ENCODE assay signal across 8 cellular contexts in the genomic region with DNA sequence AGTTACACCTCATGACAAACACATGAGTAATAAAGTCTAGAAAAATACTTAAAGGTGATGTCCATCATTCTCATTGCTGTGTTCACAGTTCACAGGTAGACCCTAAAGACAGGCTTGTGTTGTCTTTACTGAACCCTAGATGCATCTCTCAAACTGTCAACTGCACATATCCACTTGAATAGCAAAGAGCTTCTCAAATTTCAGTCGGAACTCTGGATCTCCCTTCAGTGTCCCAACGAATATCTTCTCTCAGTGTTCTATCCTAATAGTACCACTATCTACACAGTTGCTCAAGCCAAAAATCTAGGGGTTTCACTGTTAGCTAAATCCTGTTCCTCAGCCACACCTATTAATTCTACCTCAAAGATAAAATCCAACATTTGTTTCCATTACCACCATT. TPM values are rescaled to one million over a fixed set of nuclear protein-coding genes. Genes with fewer than 3 reads are reported as not detected.
DNase-seq lines count a peak whose midpoint lies in the region; ATAC-seq and TF ChIP-seq lines count a peak whose summit lies in the region.

No MANE protein-coding gene starts in this region.

- H3K27ac ChIP-seq in SJCRH30 (peak overlapping the region; percentile 74), foreskin keratinocyte (peak overlapping the region; percentile 47), substantia nigra (ENCODE audit: low read depth, low read length, poor library complexity, severe bottlenecking) (no peak overlapping the region)

- H3K36me3 Mint-ChIP-seq in activated CD4-positive, alpha-beta T cell treated with anti-CD3 and anti-CD28 coated beads, Interleukin-2, amount 10 ng/mL, durations not matched to agents 7 days and 5 days (ENCODE audit: low read depth), result peaks cover 44% of the 10 kb centered on the region
- peaks cover 41% of the 10 kb centered on the region for H3K36me3 Mint-ChIP-seq in stimulated activated memory B cell treated with anti-CD40 and anti-IgM and Interleukin-4, amounts not matched to agents 10 μg/mL and 1 μg/mL and 100 μg/mL, for 72 hours

- no peaks in the 10 kb centered on the region for H3K9me3 ChIP-seq in SJCRH30 (replicated peaks)

- H3K27me3 Mint-ChIP-seq in activated CD4-positive, alpha-beta T cell treated with anti-CD3 and anti-CD28 coated beads, Interleukin-2, amount 10 ng/mL, durations not matched to agents 7 days and 5 days, result no peaks in the 10 kb centered on the region
- no peaks in the 10 kb centered on the region for H3K27me3 Mint-ChIP-seq in stimulated activated memory B cell treated with anti-CD40 and anti-IgM and Interleukin-4, amounts not matched to agents 10 μg/mL and 1 μg/mL and 100 μg/mL, for 72 hours

- TF ChIP-seq CTCF in foreskin keratinocyte (conservative IDR thresholded peaks at IDR 0.05), result no peak

- peak overlapping the region; percentile 95 for H3K27ac Mint-ChIP-seq in activated CD4-positive, alpha-beta T cell treated with anti-CD3 and anti-CD28 coated beads, Interleukin-2, amount 10 ng/mL, durations not matched to agents 7 days and 5 days
- H3K27ac Mint-ChIP-seq in stimulated activated memory B cell treated with anti-CD40 and anti-IgM and Interleukin-4, amounts not matched to agents 10 μg/mL and 1 μg/mL and 100 μg/mL, for 72 hours, result peak overlapping the region; percentile 90

- POLR2A ChIA-PET in activated CD4-positive, alpha-beta T cell treated with anti-CD3 and anti-CD28 coated beads, Interleukin-2, amount 10 ng/mL, durations not matched to agents 7 days and 5 days (lab: Charles Lee), result interaction anchor here (2.0 to 2.6 kb wide), 2 partner anchors 36 to 38 kb away, joined by 6 to 27 read pairs; a partner anchor contains a TSS

- H3K9me3 Mint-ChIP-seq in activated CD4-positive, alpha-beta T cell treated with anti-CD3 and anti-CD28 coated beads, Interleukin-2, amount 10 ng/mL, durations not matched to agents 7 days and 5 days, result no peaks in the 10 kb centered on the region
- no peaks in the 10 kb centered on the region for H3K9me3 Mint-ChIP-seq in stimulated activated memory B cell treated with anti-CD40 and anti-IgM and Interleukin-4, amounts not matched to agents 10 μg/mL and 1 μg/mL and 100 μg/mL, for 72 hours

- H3K4me1 ChIP-seq in SJCRH30 (peaks cover 6% of the 10 kb centered on the region), foreskin keratinocyte (peaks cover 46% of the 10 kb centered on the region)

- no peaks in the 10 kb centered on the region for H3K36me3 ChIP-seq in SJCRH30

- H3K4me3 Mint-ChIP-seq in activated CD4-positive, alpha-beta T cell treated with anti-CD3 and anti-CD28 coated beads, Interleukin-2, amount 10 ng/mL, durations not matched to agents 7 days and 5 days, result peak overlapping the region; percentile 89
- peak overlapping the region; percentile 87 for H3K4me3 Mint-ChIP-seq in stimulated activated memory B cell treated with anti-CD40 and anti-IgM and Interleukin-4, amounts not matched to agents 10 μg/mL and 1 μg/mL and 100 μg/mL, for 72 hours

- no peaks in the 10 kb centered on the region for H3K27me3 ChIP-seq in SJCRH30
- H3K27me3 ChIP-seq in foreskin keratinocyte, result no peaks in the 10 kb centered on the region

- H3K4me3 ChIP-seq in SJCRH30, result no peak overlapping the region; the same call in 1 of the 2 replicates

- H3K4me1 Mint-ChIP-seq in activated CD4-positive, alpha-beta T cell treated with anti-CD3 and anti-CD28 coated beads, Interleukin-2, amount 10 ng/mL, durations not matched to agents 7 days and 5 days, result peaks cover 54% of the 10 kb centered on the region
- H3K4me1 Mint-ChIP-seq in stimulated activated memory B cell treated with anti-CD40 and anti-IgM and Interleukin-4, amounts not matched to agents 10 μg/mL and 1 μg/mL and 100 μg/mL, for 72 hours, result peaks cover 52% of the 10 kb centered on the region

- CTCF ChIA-PET in activated CD4-positive, alpha-beta T cell treated with anti-CD3 and anti-CD28 coated beads, Interleukin-2, amount 10 ng/mL, durations not matched to agents 7 days and 5 days (lab: Charles Lee), result interaction anchor here (0.6 to 1.6 kb wide), 4 partner anchors 38 to 1162 kb away, joined by 3 to 6 read pairs (median 4); a partner anchor contains a TSS

- DNase-seq in activated CD4-positive, alpha-beta T cell treated with anti-CD3 and anti-CD28 coated beads, Interleukin-2, amount 10 ng/mL, durations not matched to agents 7 days and 5 days, result peak; percentile 5
- DNase-seq in activated CD4-positive, alpha-beta T cell treated with anti-CD3 and anti-CD28 coated beads, Interleukin-2, amount 50 U/mL, for 1 hour, result no peak
- peak in 1 of 2 experiments; percentile 13 for DNase-seq in SJCRH30
- peak in 1 of 2 donors; percentile 26 for DNase-seq in foreskin keratinocyte
- no peak for DNase-seq in substantia nigra (lab: John Stamatoyannopoulos, UW)
- DNase-seq in NCI-H146 treated with DMSO at 0.1 percent for 48 hours (lab: John Stamatoyannopoulos, UW; ENCODE audit: unreplicated experiment), result no peak

- ATAC-seq in foreskin keratinocyte (no peak), GM21528 (IDR thresholded peaks at IDR 0.05; ENCODE audit: low FRiP score, unreplicated experiment) (no peak)
- no peak for ATAC-seq in stimulated activated memory B cell treated with anti-CD40 and anti-IgM and Interleukin-4, amounts not matched to agents 10 μg/mL and 1 μg/mL and 100 μg/mL, for 72 hours

RNA-seq across cellular contexts. Expression of gene BOLA1, which starts 50.6 kb away (rescaled TPM):
- total RNA-seq in activated CD4-positive, alpha-beta T cell treated with anti-CD3 and anti-CD28 coated beads, Interleukin-2, amount 10 ng/mL, durations not matched to agents 7 days and 5 days, result 10 to 100 TPM; 20.3 to 20.6 TPM
- 5.0 and 6.3 TPM in 2 replicates for total RNA-seq in SJCRH30 (2014; rRNA removed; shearing (Covaris generic))
- total RNA-seq in foreskin keratinocyte, result 16.6 and 18.2 TPM in 2 replicates
- 23.5 and 25.8 TPM in 2 replicates for polyA plus RNA-seq in foreskin keratinocyte
